ENCODE assay signal across 8 cellular contexts in genomic region chr14:96501746-96502620, GRCh38. TPM values are rescaled to one million over a fixed set of nuclear protein-coding genes. Genes with fewer than 3 reads are reported as not detected.
DNase-seq lines count a peak whose midpoint lies in the region; ATAC-seq and TF ChIP-seq lines count a peak whose summit lies in the region.

Gene PAPOLA, plus strand, starts transcription at chr14:96502382. Its CDS starts 211 bp downstream, at chr14:96502593.

- no peak for TF ChIP-seq EP300 in esophagus muscularis mucosa (IDR thresholded peaks at IDR 0.05)

- TSS peak; percentile 93 for BruUV-seq in Panc1 (replicated peaks; lab: Mats Ljungman, UMichigan)

- POLR2A ChIA-PET in Panc1 (lab: Charles Lee), result interaction anchor here (0.6 kb wide), 1 partner anchor 397 kb away, joined by 3 read pairs; no protein-coding TSS in a partner anchor

- peak; percentile 78 for DNase-seq in DMS53 treated with DMSO at 0.1 percent for 48 hours (lab: John Stamatoyannopoulos, UW; ENCODE audit: unreplicated experiment)
- DNase-seq in KG1 (lab: John Stamatoyannopoulos, UW), result peak; percentile 94
- DNase-seq in Panc1 (ENCODE audit: low read depth, low spot score), result peak; percentile 84
- DNase-seq in activated T-cell treated with anti-CD3 and anti-CD28 coated beads, Interleukin-2, amount 50 U/mL, for 48 hours, result peak; percentile 96 to 97
- peak; percentile 98 for DNase-seq in esophagus muscularis mucosa (ENCODE audit: extremely low spot score)
- peak; percentile 97 for DNase-seq in myocyte (ENCODE audit: low read depth)
- DNase-seq in stimulated activated CD8-positive, alpha-beta memory T cell treated with anti-CD3 and anti-CD28 coated beads, Interleukin-7, amount 100 ng/mL, for 48 hours (ENCODE audit: extremely low read depth in 1 of 2, low read depth in 1 of 2), result peak; percentile 92 to 95

- TF ChIP-seq CTCF in Panc1 (IDR thresholded peaks at IDR 0.05), result no peak
- TF ChIP-seq CTCF in esophagus muscularis mucosa (IDR thresholded peaks at IDR 0.05), result peak in 2 of 3 experiments; percentile 9 to 27

- H3K4me1 ChIP-seq in Panc1 (ENCODE audit: control insufficient read depth, insufficient read depth, low read length), result peaks cover 21% of the 10 kb centered on the region
- H3K4me1 ChIP-seq in esophagus muscularis mucosa, result peaks cover 29 to 45% (median 43%) of the 10 kb centered on the region in 4 donors

- peak; percentile 86 for ATAC-seq in GM21723 (IDR thresholded peaks at IDR 0.05; ENCODE audit: unreplicated experiment)
- ATAC-seq in Panc1, result peak; percentile 97

- H3K4me3 ChIP-seq in Panc1 (ENCODE audit: low read depth in 2 of 2, low read length in 2 of 2) (peak within 1 kb of the TSS; percentile 57 to 87), esophagus muscularis mucosa (peak within 1 kb of the TSS; percentile 81 to 94 (median 88))

- H3K27ac ChIP-seq in Panc1 (ENCODE audit: low read length) (peak within 1 kb of the TSS; percentile 93), esophagus muscularis mucosa (replicated peaks in 1 of 4) (peak within 1 kb of the TSS; percentile 95 to 99 (median 97))

- CTCF ChIA-PET in Panc1 (lab: Charles Lee), result no interaction called here

- H3K27me3 ChIP-seq in Panc1 (ENCODE audit: control insufficient read depth, insufficient read depth, low read length) (no peaks in the 10 kb centered on the region), esophagus muscularis mucosa (no peaks in the 10 kb centered on the region)

- in situ Hi-C loops in Panc1 (cut with HindIII; ENCODE audit: low pct_unique_long_range_greater_than_20kb, low sequenced_read_pairs), result no loop called here

- H3K36me3 ChIP-seq in Panc1 (ENCODE audit: control insufficient read depth, insufficient read depth, low read length), result peaks cover 4% of the 10 kb centered on the region
- no peaks in the 10 kb centered on the region for H3K36me3 ChIP-seq in esophagus muscularis mucosa

- H3K9me3 ChIP-seq in Panc1 (ENCODE audit: control insufficient read depth, insufficient read depth, low read depth, low read length), result no peaks in the 10 kb centered on the region
- H3K9me3 ChIP-seq in esophagus muscularis mucosa, result no peaks in the 10 kb centered on the region

- TF ChIP-seq POLR2A in esophagus muscularis mucosa (IDR thresholded peaks at IDR 0.05; ENCODE audit: low read depth), result peak; percentile 12

- intact Hi-C loops in Panc1 (cut with micrococcal nuclease; ENCODE audit: unreplicated experiment), result no loop called here
- intact Hi-C loops in esophagus muscularis mucosa (cut with DNase I), result loop anchor here (10.0 kb wide), 1 partner anchor 137 kb away; the partner anchor contains the start of genes ATG2B and GSKIP

- WGBS in esophagus muscularis mucosa, result under 1% methylated on average over 50 of the region's 87 CpGs

RNA-seq across cellular contexts. Expression of gene PAPOLA, which starts in this region (rescaled TPM):
- total RNA-seq in Panc1 (2021; ENCODE audit: unreplicated experiment) (125 TPM), esophagus muscularis mucosa (100 to 1,000 TPM; 105 to 155 (median 116) TPM), myocyte (64.0 and 79.9 TPM in 2 replicates)
- 71.1 TPM for polyA plus RNA-seq in Panc1 (2012; ENCODE audit: insufficient read length)
- polyA plus RNA-seq in myocyte (2012), result 62.5 TPM

Comparison
In these comparisons a context has a peak if more than half of its experiments do, and no peak if none do; other contexts are left out.
1. Peak in every context shown above with its lines: DNase-seq, ATAC-seq, H3K4me3 ChIP-seq and H3K27ac ChIP-seq.